In genomic region chr11:86174101-86175046, GRCh38 we compare ENCODE assay signal across 1 cellular context.
TF ChIP-seq lines count a peak whose summit lies in the region.

No MANE protein-coding gene starts in this region.

TF ChIP-seq in IMR-90, 13 proteins besides CTCF, POLR2A, EP300 and RAD21 (continued from another document):
- TF ChIP-seq USF2 (IDR thresholded peaks at IDR 0.05; ENCODE audit: low read depth, low read length) (peak; percentile 69), RCOR1 (IDR thresholded peaks at IDR 0.05; ENCODE audit: insufficient replicate concordance, low read length) (peak; percentile 26), MAZ (IDR thresholded peaks at IDR 0.05; ENCODE audit: borderline replicate concordance, low read depth, low read length) (0 out of 2 replicates have a peak, but pooled peaks have one; percentile 28), CHD1 (IDR thresholded peaks at IDR 0.05; ENCODE audit: low read depth, low read length) (no peak), CEBPB (IDR thresholded peaks at IDR 0.05; ENCODE audit: low read depth, low read length) (peak; percentile 16; the same call in 1 of the 2 replicates), MXI1 (IDR thresholded peaks at IDR 0.05; ENCODE audit: borderline replicate concordance, low read depth, low read length) (peak; percentile 68; the same call in 1 of the 2 replicates), FOS (IDR thresholded peaks at IDR 0.05; ENCODE audit: low read depth, low read length) (peak; percentile 74), RFX5 (IDR thresholded peaks at IDR 0.05; ENCODE audit: low read depth, low read length) (no peak), ELK1 (IDR thresholded peaks at IDR 0.05; ENCODE audit: borderline replicate concordance, low read depth, low read length) (no peak), BHLHE40 (IDR thresholded peaks at IDR 0.05; ENCODE audit: low read depth, low read length) (peak; percentile 56)
